Comparison of ENCODE assay signal across 20 cellular contexts in the genomic region with DNA sequence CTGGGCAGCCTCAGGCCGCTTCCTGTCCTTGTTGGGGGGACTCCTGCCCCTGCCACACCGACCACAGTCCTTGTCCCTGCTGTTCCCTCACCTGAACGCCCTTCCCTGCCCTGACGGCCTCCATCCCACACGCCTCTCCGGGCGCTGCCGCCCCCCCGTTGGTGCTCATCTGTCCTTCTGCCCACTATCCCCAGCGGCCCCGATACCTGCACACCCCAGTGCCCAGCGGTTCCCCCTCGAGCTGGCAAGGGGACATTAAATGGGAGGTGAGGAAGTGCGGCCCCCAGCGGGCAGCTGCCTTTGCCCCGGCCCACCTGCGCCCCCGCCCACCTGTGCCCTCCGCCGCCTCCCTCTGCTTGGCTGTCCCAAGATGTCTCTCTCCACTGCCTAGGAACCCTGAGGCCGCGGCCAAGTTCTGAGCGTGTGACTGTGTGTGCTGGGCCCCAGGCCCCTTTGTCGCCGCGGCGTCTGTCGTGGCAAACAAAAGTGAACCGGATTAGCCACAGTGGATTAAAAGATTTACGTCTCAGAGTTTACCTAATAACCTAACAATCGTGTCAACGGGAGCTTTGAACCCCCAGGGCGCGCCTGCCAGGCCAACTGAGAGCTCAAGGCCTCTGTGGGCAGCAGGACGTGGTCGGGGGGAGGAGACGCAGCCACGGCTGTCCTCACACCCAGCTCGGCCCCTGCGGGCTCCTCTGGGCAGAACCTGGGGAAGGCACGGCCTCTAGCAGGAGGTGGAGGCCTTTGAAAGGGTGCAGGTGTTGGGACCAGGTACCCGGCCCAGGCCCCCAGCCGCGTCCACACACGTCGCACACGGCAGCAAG. TPM values are rescaled to one million over a fixed set of nuclear protein-coding genes. Genes with fewer than 3 reads are reported as not detected.
DNase-seq lines count a peak whose midpoint lies in the region; ATAC-seq, FAIRE-seq and TF ChIP-seq lines count a peak whose summit lies in the region.
"Had no signal": no experiment of that assay in that cellular context is flagged by ENCODE, and none has a peak within 500 bp of the region (broad histone marks: within the 10 kb centered on the region; RNA-seq: fewer than 3 reads in every experiment).

No MANE protein-coding gene starts in this region.

- no peak for TF ChIP-seq RAD21 in H1 (IDR thresholded peaks at IDR 0.05 in 1 of 2, conservative IDR thresholded peaks at IDR 0.05 in 1 of 2; ENCODE audit: low read depth in 2 of 2, low read length in 2 of 2)

- no peak overlapping the region for H4K8ac ChIP-seq in H1 (ENCODE audit: extremely low read depth, insufficient read depth, low read length)

- ATAC-seq in HG03460 (IDR thresholded peaks at IDR 0.05; ENCODE audit: unreplicated experiment), result no peak
- no peak for ATAC-seq in GM21423 (IDR thresholded peaks at IDR 0.05; ENCODE audit: unreplicated experiment)
- no peak for ATAC-seq in HG02840 (IDR thresholded peaks at IDR 0.05; ENCODE audit: low FRiP score, unreplicated experiment)
- ATAC-seq: GM23338, SK-N-SH treated with all-trans-retinoic acid at 6 μM for 48 hours had no signal

- no peak for TF ChIP-seq POLR2A in H1 (IDR thresholded peaks at IDR 0.05; ENCODE audit: control extremely low read depth in 1 of 2, low read depth in 2 of 2, low read length in 2 of 2)

- H3K36me3 ChIP-seq in H1 (ENCODE audit: control insufficient read depth in 2 of 4, insufficient read depth in 4 of 4, low read length in 3 of 4), result no peaks in the 10 kb centered on the region
- H3K36me3 ChIP-seq in osteoblast (ENCODE audit: insufficient read depth, low read length), result no peaks in the 10 kb centered on the region

- no peak overlapping the region for H4K91ac ChIP-seq in H1 (replicated peaks; ENCODE audit: insufficient read length, low read length)

- no peak overlapping the region for H2BK20ac ChIP-seq in H1 (ENCODE audit: low read length)

- H4K20me1 ChIP-seq in H1 (replicated peaks in 1 of 2; ENCODE audit: control insufficient read depth in 1 of 2, insufficient read depth in 2 of 2, low read length in 2 of 2), result peaks cover 0 to 3% of the 10 kb centered on the region in 2 experiments
- H4K20me1 ChIP-seq in osteoblast (ENCODE audit: insufficient read depth, low read length), result no peaks in the 10 kb centered on the region

- H3K4ac ChIP-seq in H1 (replicated peaks; ENCODE audit: insufficient read length, low read depth, low read length), result no peak overlapping the region

- no peak overlapping the region for H2BK15ac ChIP-seq in H1 (ENCODE audit: low read length)

- TF ChIP-seq EP300 in H1 (IDR thresholded peaks at IDR 0.05; ENCODE audit: borderline replicate concordance in 1 of 2, low read depth in 2 of 2, low read length in 2 of 2), result no peak

- H3K4me2 ChIP-seq in H1 (ENCODE audit: insufficient read depth in 1 of 2, low read depth in 2 of 2, low read length in 2 of 2), result no peak overlapping the region
- H3K4me2 ChIP-seq in osteoblast (ENCODE audit: insufficient read depth, low read length), result no peak overlapping the region
- H3K4me2 ChIP-seq: GM23338 had no signal

- no peak overlapping the region for H4K5ac ChIP-seq in H1 (ENCODE audit: insufficient read length, low read depth, low read length)

- CTCF ChIA-PET in H1 (lab: Charles Lee; ENCODE audit: partially characterized antibody), result interaction anchor here (0.9 to 1.2 kb wide), 2 partner anchors 13 to 39 kb away, joined by 3 read pairs; no protein-coding TSS in a partner anchor

- FAIRE-seq in D721Med (lab: Jason Lieb, UNC), result no peak
- FAIRE-seq in H1 (lab: Jason Lieb, UNC), result no peak
- FAIRE-seq: A204.1 had no signal

- H3K14ac ChIP-seq in H1 (ENCODE audit: insufficient read length), result no peak overlapping the region

- no peaks in the 10 kb centered on the region for H3K23me2 ChIP-seq in H1 (ENCODE audit: low read depth, low read length)

- H2AFZ ChIP-seq in H1 (ENCODE audit: low read length) (no peak overlapping the region), osteoblast (ENCODE audit: low read length) (no peak overlapping the region)

- peak; percentile 89 for DNase-seq in D721Med (ENCODE audit: insufficient read length, low spot score)
- peak; percentile 97 for DNase-seq in NCI-H82 treated with DMSO at 0.1 percent for 48 hours (lab: John Stamatoyannopoulos, UW; ENCODE audit: unreplicated experiment)
- DNase-seq in H1 (ENCODE audit: low read depth in 1 of 2, low spot score in 2 of 2), result no peak
- peak; percentile 90 for DNase-seq in osteoblast (ENCODE audit: insufficient read length, low spot score, missing footprints)
- DNase-seq: DMS79, KBM-7, MM.1S, NCI-H1048, NCI-H1436, NCI-H187 treated with DMSO at 0.1 percent for 48 hours, NCI-H2107, NCI-H446 treated with DMSO at 0.1 percent for 48 hours, NCI-H526 treated with DMSO at 0.1 percent for 48 hours, SIG-M5 had no signal

- no peaks in the 10 kb centered on the region for H3K27me3 ChIP-seq in H1 (replicated peaks in 1 of 4; ENCODE audit: control insufficient read depth in 3 of 4, extremely low read depth in 1 of 4, insufficient read depth in 3 of 4, low read length in 3 of 4)
- H3K27me3 ChIP-seq in osteoblast (ENCODE audit: insufficient read depth, low read length), result peaks cover 8% of the 10 kb centered on the region

- H3K4me1 ChIP-seq in H1 (replicated peaks in 1 of 4; ENCODE audit: control insufficient read depth in 3 of 4, insufficient read depth in 4 of 4, low read length in 3 of 4) (no peaks in the 10 kb centered on the region; a peak in 2 of 7 replicates), osteoblast (ENCODE audit: insufficient read depth, low read length) (no peaks in the 10 kb centered on the region)

- H3K27ac ChIP-seq in H1 (ENCODE audit: low read depth, low read length) (no peak overlapping the region), osteoblast (ENCODE audit: low read depth, low read length) (no peak overlapping the region)

- H2BK5ac ChIP-seq in H1 (ENCODE audit: low read depth, low read length), result no peak overlapping the region

- no peak overlapping the region for H2AK5ac ChIP-seq in H1 (ENCODE audit: low read depth, low read length)

- POLR2A ChIA-PET in H1 (lab: Charles Lee; ENCODE audit: partially characterized antibody), result interaction anchor here (0.9 to 1.3 kb wide), 2 partner anchors 131 to 173 kb away, joined by 3 read pairs; no protein-coding TSS in a partner anchor

- H3K9me3 ChIP-seq in H1 (ENCODE audit: insufficient read depth in 2 of 2, low read depth in 1 of 2, low read length in 1 of 2) (no peaks in the 10 kb centered on the region), osteoblast (ENCODE audit: low read depth, low read length) (no peaks in the 10 kb centered on the region)

- H3K4me3 ChIP-seq in H1 (ENCODE audit: extremely low read depth in 1 of 4, insufficient read depth in 2 of 4, low read depth in 3 of 4, low read length in 4 of 4) (no peak overlapping the region), osteoblast (ENCODE audit: insufficient read depth, low read length) (no peak overlapping the region)
- H3K4me3 ChIP-seq: GM23338 had no signal

- H3K23ac ChIP-seq in H1 (ENCODE audit: insufficient read length), result no peak overlapping the region

- H3K56ac ChIP-seq in H1 (replicated peaks; ENCODE audit: insufficient read length, low read depth, low read length), result no peak overlapping the region

- H3K9ac ChIP-seq in H1 (replicated peaks in 1 of 4; ENCODE audit: extremely low read depth in 1 of 4, low read depth in 3 of 4, low read length in 3 of 4), result no peak overlapping the region

- H3K79me2 ChIP-seq in H1 (ENCODE audit: control insufficient read depth in 1 of 2, insufficient read depth in 2 of 2, low read length in 2 of 2), result no peaks in the 10 kb centered on the region
- no peaks in the 10 kb centered on the region for H3K79me2 ChIP-seq in osteoblast (ENCODE audit: insufficient read depth, low read length)

- TF ChIP-seq CTCF in D721Med (IDR thresholded peaks at IDR 0.05; ENCODE audit: insufficient read depth, missing control alignments) (no peak), H1 (IDR thresholded peaks at IDR 0.05; ENCODE audit: control extremely low read depth in 1 of 3, insufficient read depth in 1 of 3, low read depth in 1 of 3, low read length in 3 of 3) (no peak), osteoblast (IDR thresholded peaks at IDR 0.05; ENCODE audit: extremely low read depth, low read depth, low read length) (no peak)

- WGBS in H1 (ENCODE audit: extremely low coverage in 1 of 2, insufficient coverage in 1 of 2, insufficient read length in 1 of 2, insufficient replicate concordance in 2 of 2, low coverage in 1 of 2, low lambda C conversion rate in 2 of 2, missing lambda C conversion rate in 1 of 2), 2 experiments, result 94% methylated on average over 35 of the region's 47 CpGs; no CpG with 5 or more reads in 1 of the 2 experiments

- no peaks in the 10 kb centered on the region for H3K79me1 ChIP-seq in H1 (ENCODE audit: low read depth, low read length)

- no peak overlapping the region for H2BK120ac ChIP-seq in H1 (replicated peaks; ENCODE audit: low read depth, low read length)

- peak overlapping the region; percentile 39; the same call in 1 of the 2 replicates for H2BK12ac ChIP-seq in H1 (ENCODE audit: low read depth, low read length)

- no peak overlapping the region for H3K18ac ChIP-seq in H1 (ENCODE audit: extremely low read depth, low read length)

RNA-seq across cellular contexts. Expression of a gene that starts 7.6 kb away (rescaled TPM):
- total RNA-seq in H1 (2021; fragmentation: NEBNext Ultra II Directional; extraction: Animal tissue kit (Norgen Biotek cat#: 25700)), result 41.9 and 43.2 TPM in 2 replicates
- polyA plus RNA-seq in H1 (2011; rRNA removed), result 12.5 and 26.7 TPM in 2 replicates
- 29.7 TPM for polyA plus RNA-seq in H1 (2011; cell fraction: cytosol; rRNA removed)
- 30.5 TPM for polyA plus RNA-seq in H1 (2011; cell fraction: nucleus; rRNA removed)
- 21.0 to 35.0 TPM (median 34.0 TPM) in 4 replicates for polyA plus RNA-seq in H1 (2012, experiment 1 of 2)
- polyA plus RNA-seq in H1 (2012, experiment 2 of 2), result 23.6 TPM
- 20.5 TPM for polyA plus RNA-seq in H1 (2013, experiment 1 of 2)
- 21.4 TPM for polyA plus RNA-seq in H1 (2013, experiment 2 of 2)
- 7.3 and 10.3 TPM in 2 replicates for polyA minus RNA-seq in H1 (2011; rRNA and poly(A)+ RNA removed)
- 28.0 TPM for polyA minus RNA-seq in H1 (2011; cell fraction: cytosol; rRNA and poly(A)+ RNA removed)
- polyA minus RNA-seq in H1 (2011; cell fraction: nucleus; rRNA and poly(A)+ RNA removed), result 12.3 TPM
- total RNA-seq in osteoblast, result 21.5 and 21.7 TPM in 2 replicates

RNA-seq across cellular contexts. Expression of a gene that starts 10.3 kb away (rescaled TPM):
- 88.9 and 95.7 TPM in 2 replicates for total RNA-seq in H1 (2021; fragmentation: NEBNext Ultra II Directional; extraction: Animal tissue kit (Norgen Biotek cat#: 25700))
- 188 and 257 TPM in 2 replicates for polyA plus RNA-seq in H1 (2011; rRNA removed)
- polyA plus RNA-seq in H1 (2011; cell fraction: cytosol; rRNA removed), result 238 TPM
- 174 TPM for polyA plus RNA-seq in H1 (2011; cell fraction: nucleus; rRNA removed)
- 80.1 to 165 TPM (median 138 TPM) in 4 replicates for polyA plus RNA-seq in H1 (2012, experiment 1 of 2)
- 134 TPM for polyA plus RNA-seq in H1 (2012, experiment 2 of 2)
- polyA plus RNA-seq in H1 (2013, experiment 1 of 2), result 74.5 TPM
- polyA plus RNA-seq in H1 (2013, experiment 2 of 2), result 74.2 TPM
- polyA minus RNA-seq in H1 (2011; rRNA and poly(A)+ RNA removed), result 52.8 and 69.8 TPM in 2 replicates
- polyA minus RNA-seq in H1 (2011; cell fraction: cytosol; rRNA and poly(A)+ RNA removed), result 45.9 TPM
- polyA minus RNA-seq in H1 (2011; cell fraction: nucleus; rRNA and poly(A)+ RNA removed), result 37.7 TPM
- total RNA-seq in osteoblast, result 50.7 and 55.4 TPM in 2 replicates

RNA-seq across cellular contexts. Expression of a gene that starts 21.7 kb away (rescaled TPM):
- 86.8 and 92.9 TPM in 2 replicates for total RNA-seq in H1 (2021; fragmentation: NEBNext Ultra II Directional; extraction: Animal tissue kit (Norgen Biotek cat#: 25700))
- 364 and 441 TPM in 2 replicates for polyA plus RNA-seq in H1 (2011; rRNA removed)
- polyA plus RNA-seq in H1 (2011; cell fraction: cytosol; rRNA removed), result 227 TPM
- polyA plus RNA-seq in H1 (2011; cell fraction: nucleus; rRNA removed), result 362 TPM
- polyA plus RNA-seq in H1 (2012, experiment 1 of 2), result 72.3 to 126 TPM (median 121 TPM) in 4 replicates
- polyA plus RNA-seq in H1 (2012, experiment 2 of 2), result 70.7 TPM
- polyA plus RNA-seq in H1 (2013, experiment 1 of 2), result 90.3 TPM
- polyA plus RNA-seq in H1 (2013, experiment 2 of 2), result 94.9 TPM
- polyA minus RNA-seq in H1 (2011; rRNA and poly(A)+ RNA removed), result 167 and 180 TPM in 2 replicates
- polyA minus RNA-seq in H1 (2011; cell fraction: cytosol; rRNA and poly(A)+ RNA removed), result 106 TPM
- 104 TPM for polyA minus RNA-seq in H1 (2011; cell fraction: nucleus; rRNA and poly(A)+ RNA removed)
- 40.1 and 54.3 TPM in 2 replicates for total RNA-seq in osteoblast

RNA-seq across cellular contexts. Expression of a gene that starts 36.9 kb away (rescaled TPM):
- 408 and 418 TPM in 2 replicates for total RNA-seq in H1 (2021; fragmentation: NEBNext Ultra II Directional; extraction: Animal tissue kit (Norgen Biotek cat#: 25700))
- polyA plus RNA-seq in H1 (2011; rRNA removed), result 863 and 1,107 TPM in 2 replicates
- polyA plus RNA-seq in H1 (2011; cell fraction: cytosol; rRNA removed), result 668 TPM
- 729 TPM for polyA plus RNA-seq in H1 (2011; cell fraction: nucleus; rRNA removed)
- polyA plus RNA-seq in H1 (2012, experiment 1 of 2), result 330 to 521 TPM (median 486 TPM) in 4 replicates
- polyA plus RNA-seq in H1 (2012, experiment 2 of 2), result 430 TPM
- 339 TPM for polyA plus RNA-seq in H1 (2013, experiment 1 of 2)
- 335 TPM for polyA plus RNA-seq in H1 (2013, experiment 2 of 2)
- 89.1 and 100 TPM in 2 replicates for polyA minus RNA-seq in H1 (2011; rRNA and poly(A)+ RNA removed)
- polyA minus RNA-seq in H1 (2011; cell fraction: cytosol; rRNA and poly(A)+ RNA removed), result 116 TPM
- polyA minus RNA-seq in H1 (2011; cell fraction: nucleus; rRNA and poly(A)+ RNA removed), result 153 TPM
- total RNA-seq in osteoblast, result 77.2 and 83.6 TPM in 2 replicates

RNA-seq across cellular contexts. Expression of a gene that starts 41.6 kb away (rescaled TPM):
- 28.2 and 30.6 TPM in 2 replicates for total RNA-seq in H1 (2021; fragmentation: NEBNext Ultra II Directional; extraction: Animal tissue kit (Norgen Biotek cat#: 25700))
- 39.9 and 58.5 TPM in 2 replicates for polyA plus RNA-seq in H1 (2011; rRNA removed)
- polyA plus RNA-seq in H1 (2011; cell fraction: cytosol; rRNA removed), result 43.2 TPM
- polyA plus RNA-seq in H1 (2011; cell fraction: nucleus; rRNA removed), result 104 TPM
- polyA plus RNA-seq in H1 (2012, experiment 1 of 2), result 23.8 to 34.0 TPM (median 28.4 TPM) in 4 replicates
- polyA plus RNA-seq in H1 (2012, experiment 2 of 2), result 22.3 TPM
- polyA plus RNA-seq in H1 (2013, experiment 1 of 2), result 23.1 TPM
- 20.7 TPM for polyA plus RNA-seq in H1 (2013, experiment 2 of 2)
- 6.4 and 7.8 TPM in 2 replicates for polyA minus RNA-seq in H1 (2011; rRNA and poly(A)+ RNA removed)
- 17.0 TPM for polyA minus RNA-seq in H1 (2011; cell fraction: cytosol; rRNA and poly(A)+ RNA removed)
- polyA minus RNA-seq in H1 (2011; cell fraction: nucleus; rRNA and poly(A)+ RNA removed), result 17.9 TPM
- total RNA-seq in osteoblast, result 18.1 and 24.5 TPM in 2 replicates

Comparison
In these comparisons a context has a peak if more than half of its experiments do, and no peak if none do; other contexts are left out.
1. DNase-seq: peak in D721Med (single experiment), NCI-H82 treated with DMSO at 0.1 percent for 48 hours (single experiment) and osteoblast (single experiment); none in H1 (0 of 2).